In the genomic region with DNA sequence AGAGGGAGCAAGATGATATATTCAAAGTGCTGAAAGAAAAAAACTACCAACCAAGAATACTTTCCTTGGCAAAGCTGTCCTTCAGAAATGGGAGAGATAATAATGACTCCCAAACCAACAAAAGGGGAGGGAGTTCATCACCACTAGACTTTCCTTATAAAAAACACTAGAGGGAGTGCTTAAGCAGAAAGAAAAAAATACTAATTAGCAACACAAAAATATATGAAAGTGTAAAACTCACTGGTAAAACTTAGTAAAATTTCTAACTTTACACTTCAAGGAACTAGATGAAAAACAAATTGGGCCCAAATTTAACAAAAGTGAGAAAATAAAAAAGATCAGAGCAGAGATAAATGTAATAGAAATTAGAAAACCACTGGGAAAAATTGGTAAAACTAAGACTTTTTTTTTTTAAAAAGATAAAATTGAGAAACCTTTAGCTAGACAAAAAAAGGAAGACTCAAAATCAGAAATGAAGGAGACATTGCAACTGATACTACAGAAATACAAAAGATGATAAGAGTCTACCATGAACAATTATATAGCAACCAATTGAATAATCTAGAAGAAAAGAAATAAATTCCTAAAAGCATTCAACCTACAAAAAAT, we compare ENCODE assay signal across 1 cellular context.
TF ChIP-seq lines count a peak whose summit lies in the region.

No MANE protein-coding gene starts in this region.

TF ChIP-seq in H1, 55 proteins besides CTCF, POLR2A, EP300 and RAD21 (continued from another document):
- TF ChIP-seq PHF8 (conservative IDR thresholded peaks at IDR 0.05; ENCODE audit: low read depth, low read length) = no peak
- TF ChIP-seq JUND (IDR thresholded peaks at IDR 0.05; ENCODE audit: low read length) = no peak
- TF ChIP-seq TAF7 (optimal IDR thresholded peaks at IDR 0.05; ENCODE audit: borderline replicate concordance, low read depth, low read length) = no peak
- TF ChIP-seq SP1 (IDR thresholded peaks at IDR 0.05; ENCODE audit: low read depth, low read length) = no peak
- no peak for TF ChIP-seq SUZ12 (IDR thresholded peaks at IDR 0.05; ENCODE audit: low read length)
- no peak for TF ChIP-seq SAP30 (IDR thresholded peaks at IDR 0.05; ENCODE audit: insufficient read depth, insufficient replicate concordance, low read length)
- TF ChIP-seq KDM4A (IDR thresholded peaks at IDR 0.05; ENCODE audit: low read depth, low read length, severe bottlenecking) = no peak
- no peak for TF ChIP-seq KDM5A (IDR thresholded peaks at IDR 0.05; ENCODE audit: low read length)
- no peak for TF ChIP-seq BCL11A (IDR thresholded peaks at IDR 0.05; ENCODE audit: low read depth in 2 of 2, low read length in 2 of 2)
- TF ChIP-seq JUN (IDR thresholded peaks at IDR 0.05; ENCODE audit: low read depth, low read length) = no peak
